ENCODE assay signal across 14 cellular contexts in genomic region chr5:40150896-40151295, GRCh38.
"Had no signal": no experiment of that assay in that cellular context is flagged by ENCODE, and none has a peak within 500 bp of the region (broad histone marks: within the 10 kb centered on the region; RNA-seq: fewer than 3 reads in every experiment).

No MANE protein-coding gene starts in this region.

- H3K27ac Mint-ChIP-seq: activated B cell treated with CpG ODN at 0.5 μM for 24 hours; activated naive CD8-positive, alpha-beta T cell; dendritic cell treated with granulocyte-macrophage colony-stimulating factor and Interleukin-4, amounts not matched to agents 40 ng/mL and 50 ng/mL, for 4 days; stimulated activated effector memory CD8-positive, alpha-beta T cell treated with anti-CD3 and anti-CD28 coated beads, Interleukin-12 subunit alpha, Interleukin-12 subunit beta, amount 100 ng/mL, for 72 hours had no signal

- H3K4me1 ChIP-seq: right atrium auricular region, tibial artery, uterus had no signal

- H3K27me3 Mint-ChIP-seq: activated B cell treated with CpG ODN at 0.5 μM for 24 hours; activated naive CD8-positive, alpha-beta T cell; dendritic cell treated with granulocyte-macrophage colony-stimulating factor and Interleukin-4, amounts not matched to agents 40 ng/mL and 50 ng/mL, for 4 days had no signal

- H3K27ac ChIP-seq: brain microvascular endothelial cell, neutrophil, right atrium auricular region, tibial artery, uterus had no signal

- H3K9me3 ChIP-seq: neutrophil, right atrium auricular region, tibial artery, uterus had no signal

- H3K9me3 Mint-ChIP-seq: activated B cell treated with CpG ODN at 0.5 μM for 24 hours; dendritic cell treated with granulocyte-macrophage colony-stimulating factor and Interleukin-4, amounts not matched to agents 40 ng/mL and 50 ng/mL, for 4 days; stimulated activated effector memory CD8-positive, alpha-beta T cell treated with anti-CD3 and anti-CD28 coated beads, Interleukin-12 subunit alpha, Interleukin-12 subunit beta, amount 100 ng/mL, for 72 hours had no signal

- H3K36me3 Mint-ChIP-seq: stimulated activated effector memory CD8-positive, alpha-beta T cell treated with anti-CD3 and anti-CD28 coated beads, Interleukin-12 subunit alpha, Interleukin-12 subunit beta, amount 100 ng/mL, for 72 hours had no signal

- H3K4me3 ChIP-seq: right atrium auricular region, tibial artery, uterus had no signal

- H3K36me3 ChIP-seq: brain microvascular endothelial cell, neutrophil, right atrium auricular region, tibial artery, uterus had no signal

- DNase-seq: activated B cell treated with CpG ODN at 0.5 μM for 24 hours; activated CD4-positive, alpha-beta T cell treated with anti-CD3 and anti-CD28 coated beads, Interleukin-2, amount 50 U/mL, for 1 hour; activated effector memory CD4-positive, alpha-beta T cell treated with Interleukin-2 at 50 U/mL for 16 hours; brain microvascular endothelial cell; erythroblast; mesenchymal stem cell; T1000; tibial artery; uterus had no signal

- H3K4me3 Mint-ChIP-seq: activated B cell treated with CpG ODN at 0.5 μM for 24 hours; activated naive CD8-positive, alpha-beta T cell; dendritic cell treated with granulocyte-macrophage colony-stimulating factor and Interleukin-4, amounts not matched to agents 40 ng/mL and 50 ng/mL, for 4 days; stimulated activated effector memory CD8-positive, alpha-beta T cell treated with anti-CD3 and anti-CD28 coated beads, Interleukin-12 subunit alpha, Interleukin-12 subunit beta, amount 100 ng/mL, for 72 hours had no signal

- H3K27me3 ChIP-seq: brain microvascular endothelial cell, neutrophil, right atrium auricular region, tibial artery, uterus had no signal

- H3K4me1 Mint-ChIP-seq: activated B cell treated with CpG ODN at 0.5 μM for 24 hours; stimulated activated effector memory CD8-positive, alpha-beta T cell treated with anti-CD3 and anti-CD28 coated beads, Interleukin-12 subunit alpha, Interleukin-12 subunit beta, amount 100 ng/mL, for 72 hours had no signal

- ATAC-seq: stimulated activated effector memory CD8-positive, alpha-beta T cell treated with anti-CD3 and anti-CD28 coated beads, Interleukin-12 subunit alpha, Interleukin-12 subunit beta, amount 100 ng/mL, for 72 hours had no signal
